Comparison of ENCODE assay signal across 23 cellular contexts in genomic region chr7:102197161-102197560, GRCh38.
"Had no signal": no experiment of that assay in that cellular context is flagged by ENCODE, and none has a peak within 500 bp of the region (broad histone marks: within the 10 kb centered on the region; RNA-seq: fewer than 3 reads in every experiment).

No MANE protein-coding gene starts in this region.

- H3K4me3 ChIP-seq: coronary artery, dorsolateral prefrontal cortex, esophagus muscularis mucosa, gastrocnemius medialis, heart right ventricle, left lung, lower lobe of right lung, mucosa of descending colon had no signal

- H3K4me1 ChIP-seq: esophagus muscularis mucosa, heart right ventricle, left lung, lower lobe of right lung had no signal

- ATAC-seq: gastrocnemius medialis, heart right ventricle, left cardiac atrium, left lung, left ventricle myocardium superior, lower lobe of right lung, mucosa of descending colon had no signal

- DNase-seq: dermis blood vessel endothelial cell; effector CD4-positive, alpha-beta T cell; effector memory CD4-positive, alpha-beta T cell; foreskin melanocyte; gastrocnemius medialis; glutamatergic neuron; head of caudate nucleus; heart right ventricle; hippocampal formation; left cardiac atrium; left lung; left ventricle myocardium superior; lower lobe of right lung; mesenchymal stem cell; mucosa of descending colon had no signal

- H3K4me3 Mint-ChIP-seq: mesothelial cell of epicardium had no signal

- H3K27ac ChIP-seq: coronary artery, dorsolateral prefrontal cortex, esophagus muscularis mucosa, heart right ventricle, left lung, lower lobe of right lung had no signal

- H3K9me3 Mint-ChIP-seq: mesothelial cell of epicardium had no signal

- H3K9me3 ChIP-seq: esophagus muscularis mucosa, gastrocnemius medialis, heart right ventricle, left lung, lower lobe of right lung, mucosa of descending colon had no signal

- H3K27ac Mint-ChIP-seq: mesothelial cell of epicardium had no signal

- H3K27me3 ChIP-seq: dorsolateral prefrontal cortex, esophagus muscularis mucosa, gastrocnemius medialis, heart right ventricle, left lung had no signal

- FAIRE-seq: colon, endothelial cell of umbilical vein, islet of Langerhans, keratinocyte had no signal

- H3K4me1 Mint-ChIP-seq: mesothelial cell of epicardium had no signal
